11 cellular contexts compared by ENCODE assay signal in genomic region chr9:71781391-71781790, GRCh38. TPM values are rescaled to one million over a fixed set of nuclear protein-coding genes. Genes with fewer than 3 reads are reported as not detected.
DNase-seq lines count a peak whose midpoint lies in the region; ATAC-seq and TF ChIP-seq lines count a peak whose summit lies in the region.
"Had no signal": no experiment of that assay in that cellular context is flagged by ENCODE, and none has a peak within 500 bp of the region (broad histone marks: within the 10 kb centered on the region; RNA-seq: fewer than 3 reads in every experiment).

No MANE protein-coding gene starts in this region.

- H3K9me3 ChIP-seq in upper lobe of left lung = no peaks in the 10 kb centered on the region
- H3K9me3 ChIP-seq: gastrocnemius medialis, suprapubic skin had no signal

- H3K9me3 Mint-ChIP-seq in activated CD4-positive, alpha-beta memory T cell treated with anti-CD3 and anti-CD28 coated beads for 36 hours = peaks cover 3% of the 10 kb centered on the region
- H3K9me3 Mint-ChIP-seq in MCF 10A (ENCODE audit: unreplicated experiment) = no peaks in the 10 kb centered on the region

- peaks cover 2% of the 10 kb centered on the region for H3K36me3 Mint-ChIP-seq in activated CD4-positive, alpha-beta memory T cell treated with anti-CD3 and anti-CD28 coated beads for 36 hours
- H3K36me3 Mint-ChIP-seq in MCF 10A (ENCODE audit: insufficient read depth, unreplicated experiment) = no peaks in the 10 kb centered on the region

- H3K4me1 ChIP-seq in upper lobe of left lung = no peaks in the 10 kb centered on the region
- H3K4me1 ChIP-seq: gastrocnemius medialis had no signal

- H3K27me3 ChIP-seq in upper lobe of left lung = no peaks in the 10 kb centered on the region
- H3K27me3 ChIP-seq: gastrocnemius medialis, suprapubic skin had no signal

- H3K36me3 ChIP-seq in upper lobe of left lung = no peaks in the 10 kb centered on the region
- H3K36me3 ChIP-seq: gastrocnemius medialis, suprapubic skin had no signal

- H3K4me3 Mint-ChIP-seq in activated CD4-positive, alpha-beta memory T cell treated with anti-CD3 and anti-CD28 coated beads for 36 hours = no peak overlapping the region
- H3K4me3 Mint-ChIP-seq in MCF 10A (ENCODE audit: unreplicated experiment) = no peak overlapping the region

- H3K27me3 Mint-ChIP-seq in activated CD4-positive, alpha-beta memory T cell treated with anti-CD3 and anti-CD28 coated beads for 36 hours = no peaks in the 10 kb centered on the region
- H3K27me3 Mint-ChIP-seq in MCF 10A (ENCODE audit: insufficient read depth, unreplicated experiment) = no peaks in the 10 kb centered on the region

- no peak for TF ChIP-seq EP300 in upper lobe of left lung (IDR thresholded peaks at IDR 0.05)

- CTCF ChIA-PET in GM10248 (lab: Yijun Ruan, JAX) (interaction anchor here (0.8 to 2.1 kb wide), 5 partner anchors 12 to 245 kb away, joined by 3 to 6 read pairs (median 4); no protein-coding TSS in a partner anchor), MCF 10A (lab: Yijun Ruan, JAX) (interaction anchor here (0.7 to 5.0 kb wide), 7 partner anchors 9 to 800 kb away, joined by 3 to 26 read pairs (median 4); no protein-coding TSS in a partner anchor)
- CTCF ChIA-PET in activated CD4-positive, alpha-beta memory T cell treated with anti-CD3 and anti-CD28 coated beads for 36 hours (lab: Charles Lee) = interaction anchor here (0.8 to 8.1 kb wide), 6 partner anchors 11 to 243 kb away, joined by 3 to 56 read pairs (median 4); partner anchors contain the start of gene CEMIP2

- TF ChIP-seq CTCF in GM10248 (IDR thresholded peaks at IDR 0.05; ENCODE audit: control extremely low read depth, extremely low read depth, low read depth, missing control alignments) = no peak
- no peak for TF ChIP-seq CTCF in upper lobe of left lung (IDR thresholded peaks at IDR 0.05)
- no peak for TF ChIP-seq CTCF in MCF 10A (IDR thresholded peaks at IDR 0.05; ENCODE audit: unreplicated experiment)

- intact Hi-C loops in activated CD4-positive, alpha-beta memory T cell treated with anti-CD3 and anti-CD28 coated beads for 36 hours (cut with micrococcal nuclease) = loop anchor here (5.0 to 10.0 kb wide), 7 partner anchors 116 to 1371 kb away; partner anchors contain the start of genes ANXA1, KLF9 and ZFAND5
- intact Hi-C loops in MCF 10A (cut with micrococcal nuclease) = no loop called here

- H3K4me1 Mint-ChIP-seq in activated CD4-positive, alpha-beta memory T cell treated with anti-CD3 and anti-CD28 coated beads for 36 hours (ENCODE audit: low read depth) = peaks cover 43% of the 10 kb centered on the region
- peaks cover 14% of the 10 kb centered on the region for H3K4me1 Mint-ChIP-seq in MCF 10A (ENCODE audit: insufficient read depth, unreplicated experiment)

- DNase-seq in GM10248 (ENCODE audit: extremely low spot score) (peak; percentile 25), upper lobe of left lung (no peak), NCI-H2081 treated with DMSO at 0.1 percent for 48 hours (lab: John Stamatoyannopoulos, UW) (no peak), MCF 10A (ENCODE audit: unreplicated experiment) (no peak), NCI-H1436 (lab: John Stamatoyannopoulos, UW) (no peak)
- no peak for DNase-seq in activated CD4-positive, alpha-beta memory T cell treated with anti-CD3 and anti-CD28 coated beads for 36 hours
- DNase-seq: gastrocnemius medialis had no signal

- H3K27ac ChIP-seq in upper lobe of left lung = peak overlapping the region in 1 of 4 donors; percentile 3
- H3K27ac ChIP-seq: gastrocnemius medialis, suprapubic skin had no signal

- no peak for TF ChIP-seq POLR2A in upper lobe of left lung (IDR thresholded peaks at IDR 0.05)

- no TSS peak for BruUV-seq in MCF 10A (replicated peaks; lab: Mats Ljungman, UMichigan)

- H3K27ac Mint-ChIP-seq in activated CD4-positive, alpha-beta memory T cell treated with anti-CD3 and anti-CD28 coated beads for 36 hours = peak overlapping the region; percentile 96
- H3K27ac Mint-ChIP-seq in MCF 10A (ENCODE audit: low read depth, unreplicated experiment) = no peak overlapping the region

- POLR2A ChIA-PET in GM10248 (lab: Yijun Ruan, JAX) = no interaction called here
- POLR2A ChIA-PET in activated CD4-positive, alpha-beta memory T cell treated with anti-CD3 and anti-CD28 coated beads for 36 hours (lab: Charles Lee) = interaction anchor here (1.0 to 1.9 kb wide), 3 partner anchors 12 to 584 kb away, joined by 3 to 22 read pairs (median 4); partner anchors contain the start of genes CEMIP2 and ZFAND5
- POLR2A ChIA-PET in MCF 10A (lab: Yijun Ruan, JAX) = no interaction called here

- peak; percentile 79 for ATAC-seq in GM19395 (IDR thresholded peaks at IDR 0.05; ENCODE audit: unreplicated experiment)
- ATAC-seq in HG02943 (IDR thresholded peaks at IDR 0.05; ENCODE audit: low read depth, unreplicated experiment) = peak; percentile 58
- no peak for ATAC-seq in upper lobe of left lung (ENCODE audit: low FRiP score in 2 of 2)
- ATAC-seq: gastrocnemius medialis, K562 had no signal

- H3K4me3 ChIP-seq in upper lobe of left lung = no peak overlapping the region
- H3K4me3 ChIP-seq: gastrocnemius medialis, K562, suprapubic skin had no signal

RNA-seq across cellular contexts. Expression of gene CEMIP2, which starts 13.1 kb away (rescaled TPM):
- 10 to 100 TPM; 56.5 to 70.1 TPM for total RNA-seq in activated CD4-positive, alpha-beta memory T cell treated with anti-CD3 and anti-CD28 coated beads for 36 hours
- 100 to 1,000 TPM; 113 to 277 (median 161) TPM for total RNA-seq in upper lobe of left lung
- total RNA-seq in MCF 10A (2022) = 13.7 and 17.7 TPM in 2 replicates

Comparison
In these comparisons a context has a peak if more than half of its experiments do, and no peak if none do; other contexts are left out.
1. ATAC-seq: peak in GM19395 (single experiment) and HG02943 (single experiment); none in upper lobe of left lung (0 of 2).